In genomic region chrX:19846995-19847790, GRCh38 we compare ENCODE assay signal across 8 cellular contexts. TPM values are rescaled to one million over a fixed set of nuclear protein-coding genes. Genes with fewer than 3 reads are reported as not detected.
A peak's percentile ranks its signal among the peaks of the same experiment; 100 is the strongest.
DNase-seq lines count a peak whose midpoint lies in the region; ATAC-seq and TF ChIP-seq lines count a peak whose summit lies in the region.

No MANE protein-coding gene starts in this region.

- ATAC-seq in HG02763 (IDR thresholded peaks at IDR 0.05; ENCODE audit: unreplicated experiment), result no peak
- ATAC-seq in HG03460 (IDR thresholded peaks at IDR 0.05; ENCODE audit: unreplicated experiment), result no peak
- ATAC-seq in GM18867 (IDR thresholded peaks at IDR 0.05; ENCODE audit: unreplicated experiment), result no peak

- intact Hi-C loops in thyroid gland (cut with DNase I), result no loop called here

- 41 to 45% methylated on average over 6 to 9 of the region's 9 CpGs for WGBS in thyroid gland, 2 donors

- H3K27ac ChIP-seq in right atrium auricular region (no peak overlapping the region), thyroid gland (no peak overlapping the region)

- no peak overlapping the region for H3K4me3 ChIP-seq in right atrium auricular region
- H3K4me3 ChIP-seq in thyroid gland (replicated peaks in 1 of 3), result no peak overlapping the region

- DNase-seq in Daoy (ENCODE audit: low read depth), result peak; percentile 61
- peak; percentile 1 for DNase-seq in HT-29 (ENCODE audit: low spot score)
- DNase-seq in activated CD4-positive, alpha-beta T cell treated with anti-CD3 and anti-CD28 coated beads, Interleukin-2, amount 50 U/mL, for 4 hours, result peak; percentile 12 to 23
- DNase-seq in right atrium auricular region (ENCODE audit: low spot score), result peak; percentile 62
- peak; percentile 21 to 30 for DNase-seq in thyroid gland

- TF ChIP-seq POLR2A in thyroid gland (IDR thresholded peaks at IDR 0.05), result no peak

- H3K4me1 ChIP-seq in right atrium auricular region (no peaks in the 10 kb centered on the region), thyroid gland (peaks cover 0 to 5% of the 10 kb centered on the region in 2 donors)

- TF ChIP-seq CTCF in right atrium auricular region (IDR thresholded peaks at IDR 0.05), result no peak
- no peak for TF ChIP-seq CTCF in thyroid gland (IDR thresholded peaks at IDR 0.05)

- H3K27me3 ChIP-seq in right atrium auricular region, result no peaks in the 10 kb centered on the region
- no peaks in the 10 kb centered on the region for H3K27me3 ChIP-seq in thyroid gland

- H3K9me3 ChIP-seq in right atrium auricular region (no peaks in the 10 kb centered on the region), thyroid gland (no peaks in the 10 kb centered on the region)

- H3K36me3 ChIP-seq in right atrium auricular region (no peaks in the 10 kb centered on the region), thyroid gland (no peaks in the 10 kb centered on the region)

RNA-seq across cellular contexts. Expression of gene SH3KBP1, which starts 40.2 kb away (rescaled TPM):
- 13.0 and 15.4 TPM in 2 replicates for total RNA-seq in Daoy (2014; rRNA removed; shearing (Covaris generic))
- 22.5 and 24.8 TPM in 2 replicates for total RNA-seq in HT-29 (2014; rRNA removed; shearing (Covaris generic))
- total RNA-seq in right atrium auricular region, result 10 to 100 TPM in 1 of 2 donors, 1 to 10 TPM in 1; 9.4 to 21.4 TPM
- total RNA-seq in thyroid gland, result 10 to 100 TPM; 11.7 to 27.6 (median 23.9) TPM

Comparison
In these comparisons a context has a peak if more than half of its experiments do, and no peak if none do; other contexts are left out.
1. DNase-seq: peak in every context shown above with its lines; median percentile 62 in right atrium auricular region; 61 in Daoy; 26 in thyroid gland; 18 in activated CD4-positive, alpha-beta T cell treated with anti-CD3 and anti-CD28 coated beads, Interleukin-2, amount 50 U/mL, for 4 hours; 1 in HT-29.